In genomic region chr15:43463998-43464397, GRCh38 we compare ENCODE assay signal across 21 cellular contexts.
"Had no signal": no experiment of that assay in that cellular context is flagged by ENCODE, and none has a peak within 500 bp of the region (broad histone marks: within the 10 kb centered on the region; RNA-seq: fewer than 3 reads in every experiment).

No MANE protein-coding gene starts in this region.

- H2AFZ ChIP-seq: hepatocyte had no signal

- DNase-seq: colonic mucosa; dermis blood vessel endothelial cell; erythroblast; foreskin keratinocyte; head of caudate nucleus; kidney; left cardiac atrium; left ventricle myocardium superior; mesendoderm; naive thymus-derived CD4-positive, alpha-beta T cell; posterior cingulate gyrus; sigmoid colon; stimulated activated CD4-positive, alpha-beta T cell treated with anti-CD3 and anti-CD28 coated beads, Interleukin-2, amount 100 ng/mL, for 48 hours; stimulated activated naive CD4-positive, alpha-beta T cell treated with Interleukin-2 at 50 U/mL for 16 hours; thyroid gland; upper lobe of left lung had no signal

- H3K4me1 ChIP-seq: colonic mucosa, sigmoid colon, suprapubic skin, thyroid gland, upper lobe of left lung, vagina had no signal

- H3K36me3 ChIP-seq: colonic mucosa had no signal

- H3K4me2 ChIP-seq: hepatocyte, smooth muscle cell had no signal

- H3K4me3 ChIP-seq: colonic mucosa, hepatocyte, sigmoid colon, smooth muscle cell, suprapubic skin, thyroid gland, upper lobe of left lung, vagina had no signal

- H3K9me3 ChIP-seq: colonic mucosa, neutrophil, sigmoid colon, suprapubic skin, thyroid gland, upper lobe of left lung, vagina had no signal

- ATAC-seq: foreskin keratinocyte; naive thymus-derived CD4-positive, alpha-beta T cell had no signal

- H3K27me3 Mint-ChIP-seq: naive thymus-derived CD4-positive, alpha-beta T cell had no signal

- H3K79me2 ChIP-seq: hepatocyte had no signal

- H3K27ac ChIP-seq: colonic mucosa, foreskin keratinocyte, hepatocyte, neutrophil, sigmoid colon, suprapubic skin, thyroid gland, upper lobe of left lung, vagina had no signal

- H3K27me3 ChIP-seq: colonic mucosa, foreskin keratinocyte, hepatocyte, neutrophil, sigmoid colon, suprapubic skin, thyroid gland, upper lobe of left lung, vagina had no signal

- H3K4me3 Mint-ChIP-seq: naive thymus-derived CD4-positive, alpha-beta T cell had no signal

- H3K9me3 Mint-ChIP-seq: naive thymus-derived CD4-positive, alpha-beta T cell had no signal
